Comparison of ENCODE assay signal across 13 cellular contexts in the genomic region with DNA sequence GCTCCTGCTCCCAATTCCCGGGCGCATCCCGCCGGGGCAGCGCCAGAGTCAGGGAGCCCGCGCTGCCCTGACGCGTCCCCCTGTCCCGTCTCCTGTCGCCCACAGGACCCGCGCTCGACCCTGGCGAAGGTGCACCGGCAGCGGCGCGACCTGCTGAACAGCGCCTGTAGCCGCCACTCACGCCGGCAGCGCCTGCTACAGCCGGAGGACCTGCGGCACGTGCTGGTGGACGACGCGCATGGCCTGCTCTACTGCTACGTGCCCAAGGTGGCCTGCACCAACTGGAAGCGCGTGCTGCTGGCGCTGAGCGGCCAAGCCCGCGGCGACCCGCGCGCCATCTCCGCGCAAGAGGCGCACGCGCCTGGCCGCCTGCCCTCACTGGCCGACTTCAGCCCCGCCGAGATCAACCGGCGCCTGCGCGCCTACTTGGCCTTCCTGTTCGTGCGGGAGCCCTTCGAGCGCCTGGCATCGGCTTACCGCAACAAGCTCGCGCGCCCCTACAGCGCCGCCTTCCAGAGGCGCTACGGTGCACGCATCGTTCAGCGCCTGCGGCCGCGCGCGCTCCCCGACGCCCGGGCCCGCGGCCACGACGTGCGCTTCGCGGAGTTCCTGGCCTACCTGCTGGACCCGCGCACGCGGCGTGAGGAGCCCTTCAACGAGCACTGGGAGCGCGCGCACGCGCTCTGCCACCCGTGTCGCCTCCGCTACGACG. TPM values are rescaled to one million over a fixed set of nuclear protein-coding genes. Genes with fewer than 3 reads are reported as not detected.
DNase-seq lines count a peak whose midpoint lies in the region; ATAC-seq and TF ChIP-seq lines count a peak whose summit lies in the region.
"Had no signal": no experiment of that assay in that cellular context is flagged by ENCODE, and none has a peak within 500 bp of the region (broad histone marks: within the 10 kb centered on the region; RNA-seq: fewer than 3 reads in every experiment).

No MANE protein-coding gene starts in this region.

- H3K4me1 Mint-ChIP-seq in activated CD8-positive, alpha-beta memory T cell treated with anti-CD3 and anti-CD28 coated beads, Interleukin-2, amount 10 ng/mL, durations not matched to agents 7 days and 5 days = peaks cover 6% of the 10 kb centered on the region
- H3K4me1 Mint-ChIP-seq in mesothelial cell of epicardium = no peaks in the 10 kb centered on the region
- H3K4me1 Mint-ChIP-seq in endothelial cell (ENCODE audit: unreplicated experiment) = no peaks in the 10 kb centered on the region

- H3K27me3 ChIP-seq in suprapubic skin = peaks cover 46% of the 10 kb centered on the region

- peaks cover 9% of the 10 kb centered on the region for H3K4me1 ChIP-seq in suprapubic skin
- H3K4me1 ChIP-seq: foreskin keratinocyte had no signal

- peak; percentile 35 for DNase-seq in activated CD8-positive, alpha-beta memory T cell treated with anti-CD3 and anti-CD28 coated beads for 24 hours
- no peak for DNase-seq in activated CD8-positive, alpha-beta memory T cell treated with anti-CD3 and anti-CD28 coated beads, Interleukin-2, amount 10 ng/mL, durations not matched to agents 7 days and 5 days
- DNase-seq in coronary artery (ENCODE audit: low spot score) (peak; percentile 47), mesothelial cell of epicardium (ENCODE audit: low spot score in 2 of 2, unreplicated experiment in 2 of 2) (peak; percentile 18 to 27), suprapubic skin (ENCODE audit: low spot score in 2 of 2) (peak; percentile 32 to 38), endothelial cell (ENCODE audit: low spot score) (no peak), LoVo (ENCODE audit: low spot score) (no peak)
- DNase-seq: foreskin keratinocyte, NCI-H1048, NCI-H226 had no signal

- TF ChIP-seq EP300 in suprapubic skin (IDR thresholded peaks at IDR 0.05) = no peak

- no peak overlapping the region for H3K27ac Mint-ChIP-seq in activated CD8-positive, alpha-beta memory T cell treated with anti-CD3 and anti-CD28 coated beads, Interleukin-2, amount 10 ng/mL, durations not matched to agents 7 days and 5 days
- H3K27ac Mint-ChIP-seq in mesothelial cell of epicardium = no peak overlapping the region
- H3K27ac Mint-ChIP-seq in endothelial cell (ENCODE audit: unreplicated experiment) = no peak overlapping the region

- TF ChIP-seq CTCF in coronary artery (IDR thresholded peaks at IDR 0.05) (no peak), mesothelial cell of epicardium (IDR thresholded peaks at IDR 0.05; ENCODE audit: unreplicated experiment) (no peak), suprapubic skin (IDR thresholded peaks at IDR 0.05) (no peak), endothelial cell (IDR thresholded peaks at IDR 0.05; ENCODE audit: unreplicated experiment) (no peak)

- no peaks in the 10 kb centered on the region for H3K9me3 ChIP-seq in suprapubic skin

- ATAC-seq in activated CD8-positive, alpha-beta memory T cell treated with anti-CD3 and anti-CD28 coated beads, Interleukin-2, amount 10 ng/mL, durations not matched to agents 7 days and 5 days = no peak
- ATAC-seq in HG03354 (IDR thresholded peaks at IDR 0.05; ENCODE audit: poor library complexity, severe bottlenecking, unreplicated experiment) = no peak
- ATAC-seq: foreskin keratinocyte had no signal

- CTCF ChIA-PET in activated CD8-positive, alpha-beta memory T cell treated with anti-CD3 and anti-CD28 coated beads, Interleukin-2, amount 10 ng/mL, durations not matched to agents 7 days and 5 days (lab: Charles Lee) = no interaction called here

- H3K27ac ChIP-seq in coronary artery (no peak overlapping the region), suprapubic skin (no peak overlapping the region)
- H3K27ac ChIP-seq: foreskin keratinocyte had no signal

- H3K27me3 Mint-ChIP-seq in activated CD8-positive, alpha-beta memory T cell treated with anti-CD3 and anti-CD28 coated beads, Interleukin-2, amount 10 ng/mL, durations not matched to agents 7 days and 5 days = peaks cover 5% of the 10 kb centered on the region
- H3K27me3 Mint-ChIP-seq in mesothelial cell of epicardium (ENCODE audit: low read depth) (peaks cover 8% of the 10 kb centered on the region), endothelial cell (ENCODE audit: unreplicated experiment) (peaks cover 4% of the 10 kb centered on the region)

- 40% methylated on average over 37 of the region's 101 CpGs for WGBS in suprapubic skin

- peaks cover 3% of the 10 kb centered on the region for H3K9me3 Mint-ChIP-seq in activated CD8-positive, alpha-beta memory T cell treated with anti-CD3 and anti-CD28 coated beads, Interleukin-2, amount 10 ng/mL, durations not matched to agents 7 days and 5 days (ENCODE audit: low read depth)
- H3K9me3 Mint-ChIP-seq in mesothelial cell of epicardium = no peaks in the 10 kb centered on the region
- H3K9me3 Mint-ChIP-seq in endothelial cell (ENCODE audit: unreplicated experiment) = no peaks in the 10 kb centered on the region

- H3K4me3 Mint-ChIP-seq in activated CD8-positive, alpha-beta memory T cell treated with anti-CD3 and anti-CD28 coated beads, Interleukin-2, amount 10 ng/mL, durations not matched to agents 7 days and 5 days = no peak overlapping the region
- no peak overlapping the region for H3K4me3 Mint-ChIP-seq in mesothelial cell of epicardium
- no peak overlapping the region for H3K4me3 Mint-ChIP-seq in endothelial cell (ENCODE audit: unreplicated experiment)

- no peaks in the 10 kb centered on the region for H3K36me3 Mint-ChIP-seq in activated CD8-positive, alpha-beta memory T cell treated with anti-CD3 and anti-CD28 coated beads, Interleukin-2, amount 10 ng/mL, durations not matched to agents 7 days and 5 days
- no peaks in the 10 kb centered on the region for H3K36me3 Mint-ChIP-seq in mesothelial cell of epicardium
- peaks cover 3% of the 10 kb centered on the region for H3K36me3 Mint-ChIP-seq in endothelial cell (ENCODE audit: low read depth, unreplicated experiment)

- no peaks in the 10 kb centered on the region for H3K36me3 ChIP-seq in suprapubic skin

- no peak for TF ChIP-seq POLR2A in suprapubic skin (IDR thresholded peaks at IDR 0.05)

- H3K4me3 ChIP-seq in coronary artery (no peak overlapping the region), suprapubic skin (no peak overlapping the region)

RNA-seq across cellular contexts. Expression of a gene that starts 16.9 kb away (rescaled TPM):
- total RNA-seq in activated CD8-positive, alpha-beta memory T cell treated with anti-CD3 and anti-CD28 coated beads, Interleukin-2, amount 10 ng/mL, durations not matched to agents 7 days and 5 days = not detected
- total RNA-seq in mesothelial cell of epicardium (0.22 to 0.38 TPM in 2 of 3 replicates, not detected in the other), suprapubic skin (not detected), endothelial cell (ENCODE audit: unreplicated experiment) (not detected)
- total RNA-seq: foreskin keratinocyte, OCI-LY7, temporal lobe had no signal

RNA-seq across cellular contexts. Expression of a gene that starts 17.8 kb away (rescaled TPM):
- total RNA-seq in activated CD8-positive, alpha-beta memory T cell treated with anti-CD3 and anti-CD28 coated beads, Interleukin-2, amount 10 ng/mL, durations not matched to agents 7 days and 5 days = not detected
- total RNA-seq in mesothelial cell of epicardium (not detected in 3 replicates), suprapubic skin (not detected), endothelial cell (ENCODE audit: unreplicated experiment) (not detected)
- total RNA-seq: OCI-LY7, temporal lobe had no signal

RNA-seq across cellular contexts. Expression of a gene that starts 24.2 kb away (rescaled TPM):
- not detected for total RNA-seq in activated CD8-positive, alpha-beta memory T cell treated with anti-CD3 and anti-CD28 coated beads, Interleukin-2, amount 10 ng/mL, durations not matched to agents 7 days and 5 days
- total RNA-seq in mesothelial cell of epicardium (0.11 to 0.13 TPM in 2 of 3 replicates, not detected in the other), suprapubic skin (not detected), endothelial cell (ENCODE audit: unreplicated experiment) (not detected)
- total RNA-seq: foreskin keratinocyte, temporal lobe had no signal

Comparison
In these comparisons a context has a peak if more than half of its experiments do, and no peak if none do; other contexts are left out.
1. DNase-seq: peak in activated CD8-positive, alpha-beta memory T cell treated with anti-CD3 and anti-CD28 coated beads for 24 hours (single experiment), coronary artery (single experiment), mesothelial cell of epicardium (2 of 2) and suprapubic skin (2 of 2); none in activated CD8-positive, alpha-beta memory T cell treated with anti-CD3 and anti-CD28 coated beads, Interleukin-2, amount 10 ng/mL, durations not matched to agents 7 days and 5 days (single experiment), endothelial cell (single experiment) and LoVo (single experiment).